14 cellular contexts compared by ENCODE assay signal in genomic region chr6:17628873-17629272, GRCh38. TPM values are rescaled to one million over a fixed set of nuclear protein-coding genes. Genes with fewer than 3 reads are reported as not detected.
DNase-seq lines count a peak whose midpoint lies in the region; ATAC-seq lines count a peak whose summit lies in the region.
"Had no signal": no experiment of that assay in that cellular context is flagged by ENCODE, and none has a peak within 500 bp of the region (broad histone marks: within the 10 kb centered on the region; RNA-seq: fewer than 3 reads in every experiment).

No MANE protein-coding gene starts in this region.

- POLR2A ChIA-PET in CD8-positive, alpha-beta memory T cell (lab: Charles Lee), result interaction anchor here (0.6 kb wide), 1 partner anchor 74 kb away, joined by 5 read pairs; no protein-coding TSS in a partner anchor

- no peaks in the 10 kb centered on the region for H3K9me3 ChIP-seq in CD8-positive, alpha-beta memory T cell (ENCODE audit: low read length)
- H3K9me3 ChIP-seq: BLaER1 treated with 17β-estradiol and CSF1 and Interleukin-3, amounts not matched to agents 10 nM and 100 nM; tibial artery had no signal

- peaks cover 48 to 75% (median 55%) of the 10 kb centered on the region in 3 donors for H3K4me1 Mint-ChIP-seq in CD8-positive, alpha-beta memory T cell
- peaks cover 33% of the 10 kb centered on the region for H3K4me1 Mint-ChIP-seq in activated naive CD8-positive, alpha-beta T cell treated with anti-CD3 and anti-CD28 coated beads for 36 hours

- ATAC-seq in GM19467 (IDR thresholded peaks at IDR 0.05; ENCODE audit: unreplicated experiment) (peak; percentile 58), HG03045 (IDR thresholded peaks at IDR 0.05; ENCODE audit: unreplicated experiment) (peak; percentile 65), HG02970 (IDR thresholded peaks at IDR 0.05; ENCODE audit: low FRiP score, unreplicated experiment) (no peak)
- ATAC-seq: activated CD8-positive, alpha-beta T cell treated with anti-CD3 and anti-CD28 coated beads, Interleukin-2, amount 10 ng/mL, durations not matched to agents 7 days and 5 days had no signal

- H3K4me3 Mint-ChIP-seq in CD8-positive, alpha-beta memory T cell, result no peak overlapping the region
- no peak overlapping the region for H3K4me3 Mint-ChIP-seq in activated naive CD8-positive, alpha-beta T cell treated with anti-CD3 and anti-CD28 coated beads for 36 hours
- H3K4me3 Mint-ChIP-seq: activated CD8-positive, alpha-beta T cell treated with anti-CD3 and anti-CD28 coated beads, Interleukin-2, amount 10 ng/mL, durations not matched to agents 7 days and 5 days had no signal

- H3K36me3 ChIP-seq in CD8-positive, alpha-beta memory T cell (ENCODE audit: insufficient read depth, low read length), result peaks cover 24% of the 10 kb centered on the region

- H3K4me1 ChIP-seq in CD8-positive, alpha-beta memory T cell (ENCODE audit: insufficient read depth, low read length), result peaks cover 16% of the 10 kb centered on the region

- DNase-seq in CD8-positive, alpha-beta memory T cell, result no peak
- no peak for DNase-seq in activated naive CD8-positive, alpha-beta T cell treated with anti-CD3 and anti-CD28 coated beads for 36 hours
- DNase-seq in NCI-H187 (lab: John Stamatoyannopoulos, UW) (no peak), DMS153 treated with DMSO at 0.1 percent for 48 hours (lab: John Stamatoyannopoulos, UW; ENCODE audit: unreplicated experiment) (no peak)
- no peak for DNase-seq in stimulated activated CD4-positive, alpha-beta T cell treated with anti-CD3 and anti-CD28 coated beads, Interleukin-4, amount 100 ng/mL, for 1 hour
- DNase-seq: activated CD8-positive, alpha-beta T cell treated with anti-CD3 and anti-CD28 coated beads, Interleukin-2, amount 10 ng/mL, durations not matched to agents 7 days and 5 days; effector CD8-positive, alpha-beta T cell; head of caudate nucleus; mesenchymal stem cell; tibial artery had no signal

- no peak overlapping the region for H3K27ac ChIP-seq in CD8-positive, alpha-beta memory T cell (ENCODE audit: low read depth, low read length)
- H3K27ac ChIP-seq: BLaER1 treated with 17β-estradiol and CSF1 and Interleukin-3, amounts not matched to agents 10 nM and 100 nM had no signal

- no peaks in the 10 kb centered on the region for H3K27me3 ChIP-seq in CD8-positive, alpha-beta memory T cell (ENCODE audit: insufficient read depth, low read length, poor library complexity, severe bottlenecking)
- H3K27me3 ChIP-seq: BLaER1 treated with 17β-estradiol and CSF1 and Interleukin-3, amounts not matched to agents 10 nM and 100 nM; tibial artery had no signal

- no peaks in the 10 kb centered on the region for H3K9me3 Mint-ChIP-seq in CD8-positive, alpha-beta memory T cell
- no peaks in the 10 kb centered on the region for H3K9me3 Mint-ChIP-seq in activated naive CD8-positive, alpha-beta T cell treated with anti-CD3 and anti-CD28 coated beads for 36 hours

- H3K4me3 ChIP-seq in CD8-positive, alpha-beta memory T cell (ENCODE audit: low read length), result no peak overlapping the region
- H3K4me3 ChIP-seq: BLaER1 treated with 17β-estradiol and CSF1 and Interleukin-3, amounts not matched to agents 10 nM and 100 nM; tibial artery had no signal

- H3K27ac Mint-ChIP-seq in CD8-positive, alpha-beta memory T cell, result peak overlapping the region in 7 of 8 donors; percentile 37 to 94 (median 58)
- H3K27ac Mint-ChIP-seq in activated naive CD8-positive, alpha-beta T cell treated with anti-CD3 and anti-CD28 coated beads for 36 hours, result peak overlapping the region; percentile 1
- H3K27ac Mint-ChIP-seq: activated CD8-positive, alpha-beta T cell treated with anti-CD3 and anti-CD28 coated beads, Interleukin-2, amount 10 ng/mL, durations not matched to agents 7 days and 5 days had no signal

- CTCF ChIA-PET in CD8-positive, alpha-beta memory T cell (lab: Charles Lee), result no interaction called here

- H3K27me3 Mint-ChIP-seq in CD8-positive, alpha-beta memory T cell, result no peaks in the 10 kb centered on the region
- H3K27me3 Mint-ChIP-seq in activated naive CD8-positive, alpha-beta T cell treated with anti-CD3 and anti-CD28 coated beads for 36 hours, result no peaks in the 10 kb centered on the region

- H3K36me3 Mint-ChIP-seq in CD8-positive, alpha-beta memory T cell, result peaks cover 4 to 76% (median 20%) of the 10 kb centered on the region in 3 donors
- H3K36me3 Mint-ChIP-seq in activated naive CD8-positive, alpha-beta T cell treated with anti-CD3 and anti-CD28 coated beads for 36 hours, result peaks cover 50% of the 10 kb centered on the region

RNA-seq across cellular contexts. Expression of gene FAM8A1, which starts 28.8 kb away (rescaled TPM):
- total RNA-seq in CD8-positive, alpha-beta memory T cell, result 1 to 10 TPM; 4.7 to 5.1 TPM
- polyA plus RNA-seq in CD8-positive, alpha-beta memory T cell, result 8.3 TPM
- total RNA-seq in activated naive CD8-positive, alpha-beta T cell treated with anti-CD3 and anti-CD28 coated beads for 36 hours, result 1 to 10 TPM; 3.8 to 4.0 TPM
